25 cellular contexts compared by ENCODE assay signal in the genomic region with DNA sequence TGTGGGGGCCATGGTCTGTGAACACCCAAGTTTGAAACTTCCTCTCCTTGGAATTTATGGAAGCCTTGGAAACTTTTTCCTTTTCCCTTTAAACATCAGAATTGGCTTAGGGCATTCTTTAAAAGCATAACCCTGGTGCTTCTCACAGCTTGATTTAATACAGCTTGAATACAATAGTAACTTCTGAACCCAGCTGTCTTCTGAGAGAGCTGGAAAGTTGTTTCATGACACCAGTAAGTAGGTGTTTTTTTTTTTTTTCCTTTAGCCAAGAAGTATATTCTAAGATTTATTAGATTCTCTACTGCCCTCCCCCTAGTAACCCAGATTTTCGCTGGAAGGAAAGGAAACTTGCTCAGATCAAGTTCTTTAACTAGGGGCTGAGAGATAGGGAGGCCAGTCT. TPM values are rescaled to one million over a fixed set of nuclear protein-coding genes. Genes with fewer than 3 reads are reported as not detected.
DNase-seq lines count a peak whose midpoint lies in the region; ATAC-seq and TF ChIP-seq lines count a peak whose summit lies in the region.
"Had no signal": no experiment of that assay in that cellular context is flagged by ENCODE, and none has a peak within 500 bp of the region (broad histone marks: within the 10 kb centered on the region; RNA-seq: fewer than 3 reads in every experiment).

No MANE protein-coding gene starts in this region.

- no peak overlapping the region for H3K27ac Mint-ChIP-seq in activated naive CD8-positive, alpha-beta T cell treated with anti-CD3 and anti-CD28 coated beads for 36 hours
- H3K27ac Mint-ChIP-seq: activated CD4-positive, alpha-beta memory T cell treated with anti-CD3 and anti-CD28 coated beads, Interleukin-2, amount 10 ng/mL, durations not matched to agents 7 days and 5 days; CD4-positive, CD25-positive, alpha-beta regulatory T cell; stimulated activated effector memory CD8-positive, alpha-beta T cell treated with anti-CD3 and anti-CD28 coated beads, Interleukin-12 subunit alpha, Interleukin-12 subunit beta, amount 100 ng/mL, for 72 hours; T-cell had no signal

- TF ChIP-seq POLR2A in esophagus squamous epithelium (IDR thresholded peaks at IDR 0.05) (no peak), sigmoid colon (IDR thresholded peaks at IDR 0.05) (no peak), uterus (IDR thresholded peaks at IDR 0.05) (no peak)

- no peak overlapping the region for H3K4me3 ChIP-seq in esophagus squamous epithelium
- H3K4me3 ChIP-seq in muscle layer of colon (ENCODE audit: low read depth in 1 of 2, low read length in 2 of 2) = no peak overlapping the region
- no peak overlapping the region for H3K4me3 ChIP-seq in sigmoid colon
- H3K4me3 ChIP-seq in uterus = no peak overlapping the region
- H3K4me3 ChIP-seq: smooth muscle cell, thyroid gland had no signal

- H3K4me3 Mint-ChIP-seq in activated naive CD8-positive, alpha-beta T cell treated with anti-CD3 and anti-CD28 coated beads for 36 hours = no peak overlapping the region
- H3K4me3 Mint-ChIP-seq: activated CD4-positive, alpha-beta memory T cell treated with anti-CD3 and anti-CD28 coated beads, Interleukin-2, amount 10 ng/mL, durations not matched to agents 7 days and 5 days; CD4-positive, CD25-positive, alpha-beta regulatory T cell; stimulated activated effector memory CD8-positive, alpha-beta T cell treated with anti-CD3 and anti-CD28 coated beads, Interleukin-12 subunit alpha, Interleukin-12 subunit beta, amount 100 ng/mL, for 72 hours; T-cell had no signal

- no peaks in the 10 kb centered on the region for H3K27me3 Mint-ChIP-seq in activated naive CD8-positive, alpha-beta T cell treated with anti-CD3 and anti-CD28 coated beads for 36 hours
- H3K27me3 Mint-ChIP-seq: activated CD4-positive, alpha-beta memory T cell treated with anti-CD3 and anti-CD28 coated beads, Interleukin-2, amount 10 ng/mL, durations not matched to agents 7 days and 5 days; CD4-positive, CD25-positive, alpha-beta regulatory T cell; T-cell had no signal

- H3K27me3 ChIP-seq in esophagus squamous epithelium (no peaks in the 10 kb centered on the region), muscle layer of colon (ENCODE audit: control insufficient read depth in 1 of 2, insufficient read depth in 2 of 2, low read length in 2 of 2) (no peaks in the 10 kb centered on the region), sigmoid colon (no peaks in the 10 kb centered on the region), uterus (no peaks in the 10 kb centered on the region)
- H3K27me3 ChIP-seq: thyroid gland had no signal

- no peak for TF ChIP-seq CTCF in esophagus squamous epithelium (IDR thresholded peaks at IDR 0.05)
- no peak for TF ChIP-seq CTCF in sigmoid colon (IDR thresholded peaks at IDR 0.05)
- no peak for TF ChIP-seq CTCF in uterus (IDR thresholded peaks at IDR 0.05)

- no peak for TF ChIP-seq EP300 in sigmoid colon (IDR thresholded peaks at IDR 0.05)

- H3K9me3 ChIP-seq in esophagus squamous epithelium = no peaks in the 10 kb centered on the region
- no peaks in the 10 kb centered on the region for H3K9me3 ChIP-seq in muscle layer of colon (ENCODE audit: low read length)
- H3K9me3 ChIP-seq in sigmoid colon = no peaks in the 10 kb centered on the region
- no peaks in the 10 kb centered on the region for H3K9me3 ChIP-seq in uterus
- H3K9me3 ChIP-seq: thyroid gland had no signal

- H3K27ac ChIP-seq in esophagus squamous epithelium = peak overlapping the region; percentile 24 to 82 (median 78)
- H3K27ac ChIP-seq in muscle layer of colon (ENCODE audit: low read depth, low read length) = peak overlapping the region; percentile 88
- H3K27ac ChIP-seq in sigmoid colon = peak overlapping the region; percentile 85 to 93 (median 88)
- H3K27ac ChIP-seq in uterus = peak overlapping the region; percentile 81 to 86

- ATAC-seq in GM21447 (IDR thresholded peaks at IDR 0.05; ENCODE audit: unreplicated experiment) = no peak
- ATAC-seq in HG02852 (IDR thresholded peaks at IDR 0.05; ENCODE audit: unreplicated experiment) = no peak
- ATAC-seq: HCT116; stimulated activated effector memory CD8-positive, alpha-beta T cell treated with anti-CD3 and anti-CD28 coated beads, Interleukin-12 subunit alpha, Interleukin-12 subunit beta, amount 100 ng/mL, for 72 hours; T-cell had no signal

- WGBS in esophagus squamous epithelium, 2 donors = 29 to 59% methylated on average over 1 of the region's 1 CpG
- 78 to 88% methylated on average over 1 of the region's 1 CpG for WGBS in sigmoid colon, 2 donors

- intact Hi-C loops in esophagus squamous epithelium (cut with DNase I) = no loop called here
- intact Hi-C loops in sigmoid colon (cut with DNase I) = loop anchor here (10.0 kb wide), 1 partner anchor 230 kb away; no protein-coding TSS in a partner anchor
- intact Hi-C loops in uterus (cut with DNase I; ENCODE audit: low total_unique reads) = no loop called here

- H3K9ac ChIP-seq in muscle layer of colon (ENCODE audit: low read length) = peak overlapping the region; percentile 27

- H3K9me3 Mint-ChIP-seq in activated naive CD8-positive, alpha-beta T cell treated with anti-CD3 and anti-CD28 coated beads for 36 hours = no peaks in the 10 kb centered on the region
- H3K9me3 Mint-ChIP-seq: activated CD4-positive, alpha-beta memory T cell treated with anti-CD3 and anti-CD28 coated beads, Interleukin-2, amount 10 ng/mL, durations not matched to agents 7 days and 5 days; CD4-positive, CD25-positive, alpha-beta regulatory T cell; stimulated activated effector memory CD8-positive, alpha-beta T cell treated with anti-CD3 and anti-CD28 coated beads, Interleukin-12 subunit alpha, Interleukin-12 subunit beta, amount 100 ng/mL, for 72 hours had no signal

- H3K36me3 ChIP-seq in esophagus squamous epithelium = no peaks in the 10 kb centered on the region
- no peaks in the 10 kb centered on the region for H3K36me3 ChIP-seq in muscle layer of colon (ENCODE audit: insufficient read depth, low read length)
- H3K36me3 ChIP-seq in sigmoid colon = peaks cover 0 to 7% (median 0%) of the 10 kb centered on the region in 4 donors
- H3K36me3 ChIP-seq in uterus = no peaks in the 10 kb centered on the region
- H3K36me3 ChIP-seq: thyroid gland had no signal

- DNase-seq in esophagus squamous epithelium (lab: John Stamatoyannopoulos, UW) (no peak), sigmoid colon (no peak), uterus (no peak), SK-N-DZ (ENCODE audit: low spot score) (no peak)
- no peak for DNase-seq in activated naive CD8-positive, alpha-beta T cell treated with anti-CD3 and anti-CD28 coated beads for 36 hours
- DNase-seq: activated CD4-positive, alpha-beta memory T cell treated with anti-CD3 and anti-CD28 coated beads, Interleukin-2, amount 10 ng/mL, durations not matched to agents 7 days and 5 days; activated effector memory CD4-positive, alpha-beta T cell treated with anti-CD3 and anti-CD28 coated beads, Interleukin-2, amount 50 U/mL, for 16 hours; activated T-cell treated with anti-CD3 and anti-CD28 coated beads for 4 hours; CD4-positive, CD25-positive, alpha-beta regulatory T cell; DMS 273 treated with DMSO at 0.1 percent for 48 hours; effector memory CD4-positive, alpha-beta T cell; IMR-90; kidney glomerular epithelial cell; NCI-H1048; NCI-H187 treated with DMSO at 0.1 percent for 48 hours; NCI-H69; stimulated activated CD4-positive, alpha-beta T cell treated with anti-CD3 and anti-CD28 coated beads, Interleukin-2, amount 100 ng/mL, for 48 hours; T-cell; thyroid gland had no signal

- no peaks in the 10 kb centered on the region for H3K36me3 Mint-ChIP-seq in activated naive CD8-positive, alpha-beta T cell treated with anti-CD3 and anti-CD28 coated beads for 36 hours
- H3K36me3 Mint-ChIP-seq: stimulated activated effector memory CD8-positive, alpha-beta T cell treated with anti-CD3 and anti-CD28 coated beads, Interleukin-12 subunit alpha, Interleukin-12 subunit beta, amount 100 ng/mL, for 72 hours had no signal

- H3K4me1 ChIP-seq in esophagus squamous epithelium (peaks cover 8 to 50% (median 13%) of the 10 kb centered on the region in 3 donors), muscle layer of colon (ENCODE audit: insufficient read depth, low read length) (peaks cover 39% of the 10 kb centered on the region), sigmoid colon (peaks cover 0 to 43% (median 38%) of the 10 kb centered on the region in 4 donors), uterus (peaks cover 0 to 19% of the 10 kb centered on the region in 2 donors)

- H3K4me1 Mint-ChIP-seq in activated naive CD8-positive, alpha-beta T cell treated with anti-CD3 and anti-CD28 coated beads for 36 hours = peaks cover 4% of the 10 kb centered on the region
- H3K4me1 Mint-ChIP-seq: activated CD4-positive, alpha-beta memory T cell treated with anti-CD3 and anti-CD28 coated beads, Interleukin-2, amount 10 ng/mL, durations not matched to agents 7 days and 5 days had no signal

RNA-seq across cellular contexts. Expression of a gene that starts 26.7 kb away (rescaled TPM):
- 10 to 100 TPM in 1 of 4 donors, 1 to 10 TPM in 3; 1.1 to 10.5 (median 3.1) TPM for total RNA-seq in esophagus squamous epithelium
- 10 to 100 TPM in 3 of 4 donors, 1 to 10 TPM in 1; 6.7 to 18.0 (median 11.5) TPM for total RNA-seq in sigmoid colon
- 1 to 10 TPM in 2 of 3 donors, under 1 TPM in 1; under 0.01 to 2.8 (median 1.5) TPM for polyA plus RNA-seq in sigmoid colon
- 10 to 100 TPM in 2 of 4 donors, 1 to 10 TPM in 2; 3.5 to 48.1 (median 8.9) TPM for total RNA-seq in uterus
- polyA plus RNA-seq in SK-N-DZ (2014; cell fraction: cytosol; rRNA removed) = 1.7 and 1.9 TPM in 2 replicates
- polyA plus RNA-seq in SK-N-DZ (2014; cell fraction: nucleus; rRNA removed) = 4.0 and 5.3 TPM in 2 replicates
- under 1 TPM; 0.86 to 0.87 TPM for total RNA-seq in activated naive CD8-positive, alpha-beta T cell treated with anti-CD3 and anti-CD28 coated beads for 36 hours
- total RNA-seq: IMR-90 had no signal
- polyA plus RNA-seq: IMR-90 had no signal
